In genomic region chr6:89007209-89008001, GRCh38 we compare ENCODE assay signal across 1 cellular context.
TF ChIP-seq lines count a peak whose summit lies in the region.

No MANE protein-coding gene starts in this region.

TF ChIP-seq in IMR-90, 13 proteins besides CTCF, POLR2A, EP300 and RAD21 (continued from another document):
- TF ChIP-seq MXI1 (IDR thresholded peaks at IDR 0.05; ENCODE audit: borderline replicate concordance, low read depth, low read length) (no peak), USF2 (IDR thresholded peaks at IDR 0.05; ENCODE audit: low read depth, low read length) (no peak), ELK1 (IDR thresholded peaks at IDR 0.05; ENCODE audit: borderline replicate concordance, low read depth, low read length) (no peak), CHD1 (IDR thresholded peaks at IDR 0.05; ENCODE audit: low read depth, low read length) (no peak), MAFK (IDR thresholded peaks at IDR 0.05; ENCODE audit: low read depth, low read length) (no peak), NFE2L2 (IDR thresholded peaks at IDR 0.05; ENCODE audit: low read depth, low read length) (no peak), CEBPB (IDR thresholded peaks at IDR 0.05; ENCODE audit: low read depth, low read length) (no peak), SMC3 (IDR thresholded peaks at IDR 0.05; ENCODE audit: low read depth, low read length) (no peak), MAZ (IDR thresholded peaks at IDR 0.05; ENCODE audit: borderline replicate concordance, low read depth, low read length) (no peak), BHLHE40 (IDR thresholded peaks at IDR 0.05; ENCODE audit: low read depth, low read length) (no peak), FOS (IDR thresholded peaks at IDR 0.05; ENCODE audit: low read depth, low read length) (no peak)
